8 cellular contexts compared by ENCODE assay signal in genomic region chr10:22250897-22251605, GRCh38.
A peak's percentile ranks its signal among the peaks of the same experiment; 100 is the strongest.
DNase-seq lines count a peak whose midpoint lies in the region; ATAC-seq lines count a peak whose summit lies in the region.

No MANE protein-coding gene starts in this region.

- peaks cover 6% of the 10 kb centered on the region for H3K36me3 Mint-ChIP-seq in activated naive CD8-positive, alpha-beta T cell treated with anti-CD3 and anti-CD28 coated beads, Interleukin-2, amount 50 U/mL, for 24 hours (ENCODE audit: low read depth)

- peak overlapping the region; percentile 65 for H3K4me3 ChIP-seq in HUES48 (ENCODE audit: low read depth, low read length)

- peaks cover 12% of the 10 kb centered on the region for H3K27me3 Mint-ChIP-seq in activated naive CD8-positive, alpha-beta T cell treated with anti-CD3 and anti-CD28 coated beads, Interleukin-2, amount 50 U/mL, for 24 hours

- H3K36me3 ChIP-seq in HUES48 (ENCODE audit: control insufficient read depth, insufficient read depth, low read length): no peaks in the 10 kb centered on the region

- H3K9ac ChIP-seq in HUES48 (ENCODE audit: low read depth, low read length): no peak overlapping the region

- no peaks in the 10 kb centered on the region for H3K4me1 ChIP-seq in HUES48 (ENCODE audit: control insufficient read depth, insufficient read depth, low read length)

- H3K9me3 Mint-ChIP-seq in activated naive CD8-positive, alpha-beta T cell treated with anti-CD3 and anti-CD28 coated beads, Interleukin-2, amount 50 U/mL, for 24 hours: no peaks in the 10 kb centered on the region

- H3K4me1 Mint-ChIP-seq in activated naive CD8-positive, alpha-beta T cell treated with anti-CD3 and anti-CD28 coated beads, Interleukin-2, amount 50 U/mL, for 24 hours: peaks cover 56% of the 10 kb centered on the region

- no peak overlapping the region for H3K27ac ChIP-seq in HUES48 (ENCODE audit: low read depth, low read length)
- H3K27ac ChIP-seq in substantia nigra (ENCODE audit: low read depth, low read length, poor library complexity, severe bottlenecking): peak overlapping the region; percentile 98

- H3K4me3 Mint-ChIP-seq in activated naive CD8-positive, alpha-beta T cell treated with anti-CD3 and anti-CD28 coated beads, Interleukin-2, amount 50 U/mL, for 24 hours: peak overlapping the region; percentile 94

- H3K27ac Mint-ChIP-seq in activated naive CD8-positive, alpha-beta T cell treated with anti-CD3 and anti-CD28 coated beads, Interleukin-2, amount 50 U/mL, for 24 hours: peak overlapping the region; percentile 98

- no peaks in the 10 kb centered on the region for H3K9me3 ChIP-seq in HUES48 (ENCODE audit: control insufficient read depth, insufficient read depth, low read length)

- H3K27me3 ChIP-seq in HUES48 (ENCODE audit: control insufficient read depth, insufficient read depth, low read length): peaks cover 87% of the 10 kb centered on the region

- ATAC-seq in activated naive CD8-positive, alpha-beta T cell treated with anti-CD3 and anti-CD28 coated beads, Interleukin-2, amount 50 U/mL, for 24 hours: no peak
- no peak for ATAC-seq in GM21526 (IDR thresholded peaks at IDR 0.05; ENCODE audit: low FRiP score, unreplicated experiment)

- peak; percentile 13 to 30 for DNase-seq in AML-193 (lab: John Stamatoyannopoulos, UW)
- DNase-seq in activated naive CD8-positive, alpha-beta T cell treated with anti-CD3 and anti-CD28 coated beads, Interleukin-2, amount 50 U/mL, for 24 hours: no peak
- DNase-seq in inferior parietal cortex (ENCODE audit: extremely low spot score): peak; percentile 47
- DNase-seq in substantia nigra (lab: John Stamatoyannopoulos, UW): peak in 1 of 49 donors; percentile 1
- DNase-seq in OCI-M2 (lab: John Stamatoyannopoulos, UW; ENCODE audit: unreplicated experiment): no peak
- DNase-seq in activated effector memory CD4-positive, alpha-beta T cell treated with anti-CD3 and anti-CD28 coated beads, Interleukin-2, amount 50 U/mL, for 16 hours: no peak

Comparison
In these comparisons a context has a peak if more than half of its experiments do, and no peak if none do; other contexts are left out.
1. DNase-seq: peak in AML-193 (2 of 2) and inferior parietal cortex (single experiment); none in activated naive CD8-positive, alpha-beta T cell treated with anti-CD3 and anti-CD28 coated beads, Interleukin-2, amount 50 U/mL, for 24 hours (single experiment), OCI-M2 (single experiment) and activated effector memory CD4-positive, alpha-beta T cell treated with anti-CD3 and anti-CD28 coated beads, Interleukin-2, amount 50 U/mL, for 16 hours (single experiment).